8 cellular contexts compared by ENCODE assay signal in genomic region chr12:48817957-48818830, GRCh38. TPM values are rescaled to one million over a fixed set of nuclear protein-coding genes. Genes with fewer than 3 reads are reported as not detected.
A peak's percentile ranks its signal among the peaks of the same experiment; 100 is the strongest.
DNase-seq lines count a peak whose midpoint lies in the region; ATAC-seq and TF ChIP-seq lines count a peak whose summit lies in the region.

Gene CACNB3 (plus strand): TSS chr12:48818496. CDS start chr12:48818930, 434 bp downstream.

- no peaks in the 10 kb centered on the region for H3K9me3 Mint-ChIP-seq in activated naive CD4-positive, alpha-beta T cell treated with anti-CD3 and anti-CD28 coated beads, Interleukin-2, amount 50 U/mL, for 24 hours

- in situ Hi-C loops in transverse colon (cut with MboI; ENCODE audit: low pct_ligation_motif_present in 1 of 4, low pct_unique_long_range_greater_than_20kb in 1 of 4, low sequenced_read_pairs in 3 of 4): no loop called here

- ATAC-seq in GM18861 (IDR thresholded peaks at IDR 0.05; ENCODE audit: unreplicated experiment): no peak

- H3K36me3 ChIP-seq in cardiac muscle cell: no peaks in the 10 kb centered on the region
- H3K36me3 ChIP-seq in transverse colon: no peaks in the 10 kb centered on the region

- H3K4me3 ChIP-seq in cardiac muscle cell: peak within 1 kb of the TSS; percentile 69
- H3K4me3 ChIP-seq in transverse colon: peak within 1 kb of the TSS; percentile 53 to 93 (median 60)

- 2% methylated on average over 54 of the region's 78 CpGs; no CpG with 5 or more reads in 1 of the 2 donors for WGBS in transverse colon (ENCODE audit: low coverage in 1 of 2), 2 donors

- TF ChIP-seq RAD21 in Ishikawa (IDR thresholded peaks at IDR 0.05; ENCODE audit: low read depth): no peak

- peaks cover 3% of the 10 kb centered on the region for H3K27me3 Mint-ChIP-seq in activated naive CD4-positive, alpha-beta T cell treated with anti-CD3 and anti-CD28 coated beads, Interleukin-2, amount 50 U/mL, for 24 hours

- TF ChIP-seq CTCF in cardiac muscle cell (IDR thresholded peaks at IDR 0.05; ENCODE audit: low read depth, low read length) (no peak), transverse colon (IDR thresholded peaks at IDR 0.05) (no peak)

- peaks cover 25% of the 10 kb centered on the region for H3K4me1 Mint-ChIP-seq in activated naive CD4-positive, alpha-beta T cell treated with anti-CD3 and anti-CD28 coated beads, Interleukin-2, amount 50 U/mL, for 24 hours

- TF ChIP-seq POLR2A in transverse colon (IDR thresholded peaks at IDR 0.05): no peak

- H3K4me3 Mint-ChIP-seq in activated naive CD4-positive, alpha-beta T cell treated with anti-CD3 and anti-CD28 coated beads, Interleukin-2, amount 50 U/mL, for 24 hours: peak within 1 kb of the TSS; percentile 82

- H3K9me3 ChIP-seq in cardiac muscle cell (ENCODE audit: low read depth) (no peaks in the 10 kb centered on the region), transverse colon (no peaks in the 10 kb centered on the region)

- intact Hi-C loops in posterior cingulate gyrus (cut with DNase I): no loop called here
- intact Hi-C loops in transverse colon (cut with DNase I; ENCODE audit: low total_unique reads): loop anchor here (10.0 kb wide), 1 partner anchor 1267 kb away; the partner anchor contains the start of gene SMARCD1

- DNase-seq in GM03348 (ENCODE audit: low spot score): peak; percentile 91
- peak; percentile 85 for DNase-seq in SK-N-DZ (ENCODE audit: low spot score)
- DNase-seq in cardiac muscle cell (ENCODE audit: low read depth in 1 of 2, low spot score in 1 of 2): peak; percentile 55 to 76
- peak in 9 of 10 donors; percentile 47 to 94 (median 70) for DNase-seq in posterior cingulate gyrus
- peak; percentile 86 for DNase-seq in transverse colon

- peaks cover 14% of the 10 kb centered on the region for H3K27me3 ChIP-seq in cardiac muscle cell
- no peaks in the 10 kb centered on the region for H3K27me3 ChIP-seq in transverse colon

- H3K36me3 Mint-ChIP-seq in activated naive CD4-positive, alpha-beta T cell treated with anti-CD3 and anti-CD28 coated beads, Interleukin-2, amount 50 U/mL, for 24 hours: no peaks in the 10 kb centered on the region

- H3K27ac Mint-ChIP-seq in activated naive CD4-positive, alpha-beta T cell treated with anti-CD3 and anti-CD28 coated beads, Interleukin-2, amount 50 U/mL, for 24 hours: peak within 1 kb of the TSS; percentile 55

- H3K4me1 ChIP-seq in cardiac muscle cell (ENCODE audit: low read depth) (peaks cover 8% of the 10 kb centered on the region), transverse colon (peaks cover 11 to 45% (median 33%) of the 10 kb centered on the region in 4 donors)

- no peak within 1 kb of the TSS for H3K27ac ChIP-seq in cardiac muscle cell
- peak within 1 kb of the TSS; percentile 44 to 79 (median 52) for H3K27ac ChIP-seq in transverse colon

- TF ChIP-seq EP300 in Ishikawa (IDR thresholded peaks at IDR 0.05; ENCODE audit: borderline replicate concordance): no peak
- TF ChIP-seq EP300 in transverse colon (IDR thresholded peaks at IDR 0.05; ENCODE audit: low read depth): no peak

TF ChIP-seq in Ishikawa, 13 proteins besides CTCF, POLR2A, EP300 and RAD21:
- TF ChIP-seq YY1 (IDR thresholded peaks at IDR 0.05; ENCODE audit: low read depth) (0 out of 2 replicates have a peak, but pooled peaks have one; percentile 40), TCF12 (IDR thresholded peaks at IDR 0.05; ENCODE audit: low read depth) (peak; percentile 52; the same call in 1 of the 2 replicates), EGR1 (IDR thresholded peaks at IDR 0.05) (peak; percentile 88), REST (IDR thresholded peaks at IDR 0.05; ENCODE audit: low read depth) (no peak), MAX (IDR thresholded peaks at IDR 0.05) (no peak), TAF1 (IDR thresholded peaks at IDR 0.05; ENCODE audit: low read depth) (0 out of 2 replicates have a peak, but pooled peaks have one; percentile 41), ZBTB7A (IDR thresholded peaks at IDR 0.05; ENCODE audit: low read depth) (peak; percentile 89)
TF ChIP-seq in Ishikawa: peak in this region for 5.

RNA-seq across cellular contexts. Expression of gene CACNB3, which starts in this region (rescaled TPM):
- 30.7 and 39.1 TPM in 2 replicates for polyA plus RNA-seq in SK-N-DZ (2014; cell fraction: cytosol; rRNA removed)
- polyA plus RNA-seq in SK-N-DZ (2014; cell fraction: nucleus; rRNA removed): 86.8 and 111 TPM in 2 replicates
- total RNA-seq in cardiac muscle cell (19.2 and 21.9 TPM in 2 replicates), transverse colon (10 to 100 TPM; 20.6 to 53.5 (median 47.1) TPM)
- polyA plus RNA-seq in cardiac muscle cell: 20.0 and 23.6 TPM in 2 replicates
